Comparison of ENCODE assay signal across 2 cellular contexts in genomic region chrX:153766098-153766817, GRCh38.
TF ChIP-seq lines count a peak whose summit lies in the region.

No MANE protein-coding gene starts in this region.

TF ChIP-seq in HEK293, 187 proteins besides CTCF, POLR2A, EP300 and RAD21 (continued from another document and continues in another):
- peak; percentile 75; the same call in 1 of the 2 replicates for TF ChIP-seq HIC1 (tag by site-specific recombination; IDR thresholded peaks at IDR 0.05)
- peak; percentile 59 for TF ChIP-seq WT1 (tag by site-specific recombination; IDR thresholded peaks at IDR 0.05)
- no peak for TF ChIP-seq ZNF169 (tag by site-specific recombination; IDR thresholded peaks at IDR 0.05)
- no peak for TF ChIP-seq RBAK (tag by site-specific recombination; IDR thresholded peaks at IDR 0.05)
- peak; percentile 35; the same call in 1 of the 2 replicates for TF ChIP-seq ZBTB20 (tag by site-specific recombination; IDR thresholded peaks at IDR 0.05)
- TF ChIP-seq ZBTB10 (tag by site-specific recombination; IDR thresholded peaks at IDR 0.05), result peak; percentile 54; the same call in 1 of the 2 replicates
- no peak for TF ChIP-seq ZNF223 (tag by site-specific recombination; IDR thresholded peaks at IDR 0.05)
- no peak for TF ChIP-seq PBX3 (CRISPR knock-in tag; IDR thresholded peaks at IDR 0.05)
- peak; percentile 69 for TF ChIP-seq ZBTB17 (tag by site-specific recombination; IDR thresholded peaks at IDR 0.05)
- no peak for TF ChIP-seq ZNF354C (tag by site-specific recombination; IDR thresholded peaks at IDR 0.05; ENCODE audit: borderline replicate concordance, low read depth)
- no peak; the same call in 1 of the 2 replicates for TF ChIP-seq ZNF692 (tag by site-specific recombination; IDR thresholded peaks at IDR 0.05)
- no peak for TF ChIP-seq ZNF433 (tag by site-specific recombination; IDR thresholded peaks at IDR 0.05; ENCODE audit: low read depth)
- TF ChIP-seq ZNF341 (tag by site-specific recombination; IDR thresholded peaks at IDR 0.05; ENCODE audit: low read depth), result peak; percentile 92
- peak; percentile 38 for TF ChIP-seq ZFHX2 (tag by site-specific recombination; conservative IDR thresholded peaks at IDR 0.05)
- no peak for TF ChIP-seq ZNF311 (tag by site-specific recombination; IDR thresholded peaks at IDR 0.05; ENCODE audit: borderline replicate concordance)
- TF ChIP-seq ZNF24 (tag by site-specific recombination; IDR thresholded peaks at IDR 0.05), result no peak
- no peak for TF ChIP-seq ZNF585B (tag by site-specific recombination; IDR thresholded peaks at IDR 0.05)
- TF ChIP-seq ZNF830 (tag by site-specific recombination; IDR thresholded peaks at IDR 0.05; ENCODE audit: low read depth), result no peak
- no peak for TF ChIP-seq ZNF707 (tag by site-specific recombination; IDR thresholded peaks at IDR 0.05)
- no peak for TF ChIP-seq REPIN1 (tag by site-specific recombination; IDR thresholded peaks at IDR 0.05; ENCODE audit: low read depth)
- 0 out of 2 replicates have a peak, but pooled peaks have one; percentile 50 for TF ChIP-seq SP7 (tag by site-specific recombination; IDR thresholded peaks at IDR 0.05)
- TF ChIP-seq ZNF274 (IDR thresholded peaks at IDR 0.05; ENCODE audit: low read length), result no peak
- TF ChIP-seq ZNF274 (tag by site-specific recombination; IDR thresholded peaks at IDR 0.05; ENCODE audit: borderline replicate concordance), result no peak
- no peak for TF ChIP-seq ZNF132 (tag by site-specific recombination; IDR thresholded peaks at IDR 0.05; ENCODE audit: borderline replicate concordance)
- TF ChIP-seq ZIC2 (tag by site-specific recombination; IDR thresholded peaks at IDR 0.05), result peak; percentile 77; the same call in 1 of the 2 replicates
- peak; percentile 40; the same call in 1 of the 2 replicates for TF ChIP-seq KLF1 (tag by site-specific recombination; IDR thresholded peaks at IDR 0.05)
- TF ChIP-seq ZNF580 (tag by site-specific recombination; IDR thresholded peaks at IDR 0.05), result no peak

TF ChIP-seq in SK-N-SH, 30 proteins besides CTCF, POLR2A, EP300 and RAD21 (continued from another document):
- TF ChIP-seq ZBTB33 (IDR thresholded peaks at IDR 0.05; ENCODE audit: borderline replicate concordance, low read depth) (no peak), USF1 (IDR thresholded peaks at IDR 0.05; ENCODE audit: borderline replicate concordance, low read depth) (no peak), POLR2AphosphoS5 (IDR thresholded peaks at IDR 0.05; ENCODE audit: low read depth, low read length) (no peak), REST (IDR thresholded peaks at IDR 0.05; ENCODE audit: low read depth, low read length) (no peak), RFX5 (IDR thresholded peaks at IDR 0.05; ENCODE audit: low read length) (no peak), TCF12 (IDR thresholded peaks at IDR 0.05) (peak; percentile 33; the same call in 1 of the 2 replicates), MXI1 (IDR thresholded peaks at IDR 0.05; ENCODE audit: low read depth, low read length) (0 out of 2 replicates have a peak, but pooled peaks have one; percentile 28), JUND (IDR thresholded peaks at IDR 0.05) (no peak; the same call in 1 of the 2 replicates)
